Comparison of ENCODE assay signal across 26 cellular contexts in genomic region chr13:34719060-34719875, GRCh38.
DNase-seq lines count a peak whose midpoint lies in the region; ATAC-seq, FAIRE-seq and TF ChIP-seq lines count a peak whose summit lies in the region.
"Had no signal": no experiment of that assay in that cellular context is flagged by ENCODE, and none has a peak within 500 bp of the region (broad histone marks: within the 10 kb centered on the region; RNA-seq: fewer than 3 reads in every experiment).

No MANE protein-coding gene starts in this region.

- in situ Hi-C loops in HepG2 (cut with HindIII; ENCODE audit: extremely low pct_ligation_motif_present, low pct_unique_long_range_greater_than_20kb), result no loop called here

- dilution Hi-C loops in endothelial cell of umbilical vein (cut with MboI; ENCODE audit: extremely low pct_ligation_motif_present, low sequenced_read_pairs), result no loop called here

- TF ChIP-seq RAD21 in HepG2 (CRISPR knock-in tag; IDR thresholded peaks at IDR 0.05), result no peak

- H3K4me3 ChIP-seq in HepG2 (replicated peaks in 1 of 3; ENCODE audit: insufficient read depth in 1 of 3, low read depth in 2 of 3, low read length in 3 of 3) (no peak overlapping the region), right lobe of liver (no peak overlapping the region), endothelial cell of umbilical vein (replicated peaks in 1 of 3; ENCODE audit: insufficient read depth in 1 of 3, low read depth in 1 of 3, low read length in 3 of 3) (no peak overlapping the region), aorta (ENCODE audit: low read length in 2 of 2) (no peak overlapping the region)
- H3K4me3 ChIP-seq: ascending aorta; BLaER1 treated with 17β-estradiol and CSF1 and Interleukin-3, amounts not matched to agents 10 nM and 100 nM; esophagus muscularis mucosa; gastrocnemius medialis; skin epidermis had no signal

- ATAC-seq in HepG2 (no peak), right lobe of liver (no peak), aorta (ENCODE audit: low FRiP score) (no peak)
- ATAC-seq: activated CD4-positive, alpha-beta T cell treated with anti-CD3 and anti-CD28 coated beads for 36 hours; activated T-cell treated with anti-CD3 and anti-CD28 coated beads, Interleukin-2, amount 50 U/mL, for 72 hours had no signal

- H3K27me3 ChIP-seq in HepG2 (ENCODE audit: control insufficient read depth in 1 of 2, insufficient read depth in 2 of 2, low read length in 2 of 2) (no peaks in the 10 kb centered on the region), right lobe of liver (no peaks in the 10 kb centered on the region), endothelial cell of umbilical vein (ENCODE audit: control insufficient read depth in 2 of 2, insufficient read depth in 2 of 2, low read length in 2 of 2) (no peaks in the 10 kb centered on the region), aorta (ENCODE audit: control insufficient read depth in 1 of 2, insufficient read depth in 2 of 2, low read length in 1 of 2) (no peaks in the 10 kb centered on the region)
- H3K27me3 ChIP-seq: ascending aorta; BLaER1 treated with 17β-estradiol and CSF1 and Interleukin-3, amounts not matched to agents 10 nM and 100 nM; esophagus muscularis mucosa; gastrocnemius medialis had no signal

- H3K79me2 ChIP-seq in HepG2 (ENCODE audit: insufficient read depth, low read length), result no peaks in the 10 kb centered on the region
- H3K79me2 ChIP-seq in endothelial cell of umbilical vein (ENCODE audit: control insufficient read depth, insufficient read depth, low read length), result no peaks in the 10 kb centered on the region

- no peaks in the 10 kb centered on the region for H3K9me1 ChIP-seq in endothelial cell of umbilical vein (replicated peaks; ENCODE audit: control insufficient read depth, extremely low read depth, insufficient read depth, low read length)

- H4K20me1 ChIP-seq in HepG2 (ENCODE audit: insufficient read depth, low read length), result no peaks in the 10 kb centered on the region
- no peaks in the 10 kb centered on the region for H4K20me1 ChIP-seq in endothelial cell of umbilical vein (replicated peaks; ENCODE audit: control insufficient read depth, extremely low read depth, insufficient read depth, low read length)
- H4K20me1 ChIP-seq: BLaER1 treated with 17β-estradiol and CSF1 and Interleukin-3, amounts not matched to agents 10 nM and 100 nM had no signal

- POLR2A ChIA-PET in HepG2 (lab: Yijun Ruan, JAX) (no interaction called here), endothelial cell of umbilical vein (lab: Charles Lee) (no interaction called here)

- no peak for TF ChIP-seq CTCF in HepG2 (CRISPR knock-in tag; IDR thresholded peaks at IDR 0.05)
- no peak for TF ChIP-seq CTCF in right lobe of liver (IDR thresholded peaks at IDR 0.05)
- no peak for TF ChIP-seq CTCF in endothelial cell of umbilical vein (IDR thresholded peaks at IDR 0.05; ENCODE audit: extremely low read depth in 1 of 2, insufficient read depth in 1 of 2, low read depth in 1 of 2, low read length in 2 of 2)

- H3K27ac ChIP-seq in HepG2 (ENCODE audit: extremely low read length, insufficient read depth, low read length), result no peak overlapping the region
- no peak overlapping the region for H3K27ac ChIP-seq in right lobe of liver
- peak overlapping the region; percentile 34 for H3K27ac ChIP-seq in endothelial cell of umbilical vein (ENCODE audit: insufficient read depth, low read depth, low read length)
- H3K27ac ChIP-seq in aorta (ENCODE audit: low read depth in 1 of 2, low read length in 2 of 2), result no peak overlapping the region
- H3K27ac ChIP-seq: ascending aorta; BLaER1 treated with 17β-estradiol and CSF1 and Interleukin-3, amounts not matched to agents 10 nM and 100 nM; esophagus muscularis mucosa; gastrocnemius medialis; skin epidermis had no signal

- intact Hi-C loops in HepG2 (cut with micrococcal nuclease; ENCODE audit: unreplicated experiment), result no loop called here
- intact Hi-C loops in right lobe of liver (cut with DNase I), result no loop called here
- intact Hi-C loops in endothelial cell of umbilical vein (cut with micrococcal nuclease), result no loop called here
- intact Hi-C loops in aorta (cut with DNase I), result no loop called here

- TF ChIP-seq POLR2A in HepG2 (IDR thresholded peaks at IDR 0.05; ENCODE audit: insufficient read depth in 1 of 2, low read depth in 2 of 2, low read length in 2 of 2), result no peak
- TF ChIP-seq POLR2A in right lobe of liver (IDR thresholded peaks at IDR 0.05), result no peak
- TF ChIP-seq POLR2A in endothelial cell of umbilical vein (IDR thresholded peaks at IDR 0.05; ENCODE audit: low read depth, low read length), result no peak

- H3K4me1 ChIP-seq in HepG2 (ENCODE audit: insufficient read depth, low read length) (no peaks in the 10 kb centered on the region), right lobe of liver (no peaks in the 10 kb centered on the region), endothelial cell of umbilical vein (ENCODE audit: control insufficient read depth, extremely low read depth, insufficient read depth, low read length) (peaks cover 2% of the 10 kb centered on the region), aorta (ENCODE audit: control insufficient read depth in 1 of 2, insufficient read depth in 2 of 2, low read length in 2 of 2) (no peaks in the 10 kb centered on the region)
- H3K4me1 ChIP-seq: ascending aorta had no signal

- 9% methylated on average over 4 of the region's 4 CpGs for WGBS in HepG2 (ENCODE audit: low lambda C conversion rate)
- WGBS in right lobe of liver (ENCODE audit: insufficient coverage, low coverage, low lambda C conversion rate, missing lambda C conversion rate), result 42% methylated on average over 4 of the region's 4 CpGs
- 86 to 91% methylated on average over 4 of the region's 4 CpGs for WGBS in aorta, 2 donors

- CTCF ChIA-PET in HepG2 (lab: Yijun Ruan, JAX; ENCODE audit: low intra/inter-chr PET ratio, low total read pairs), result no interaction called here
- CTCF ChIA-PET in endothelial cell of umbilical vein (lab: Charles Lee), result no interaction called here

- H3K36me3 ChIP-seq in HepG2 (replicated peaks in 1 of 2; ENCODE audit: control insufficient read depth in 1 of 2, insufficient read depth in 2 of 2, low read length in 2 of 2) (no peaks in the 10 kb centered on the region), right lobe of liver (no peaks in the 10 kb centered on the region), endothelial cell of umbilical vein (ENCODE audit: control insufficient read depth in 2 of 2, extremely low read depth in 1 of 2, insufficient read depth in 2 of 2, low read length in 2 of 2) (no peaks in the 10 kb centered on the region), aorta (ENCODE audit: control insufficient read depth in 1 of 2, insufficient read depth in 2 of 2, low read length in 1 of 2) (no peaks in the 10 kb centered on the region)
- H3K36me3 ChIP-seq: ascending aorta; BLaER1 treated with 17β-estradiol and CSF1 and Interleukin-3, amounts not matched to agents 10 nM and 100 nM; esophagus muscularis mucosa; gastrocnemius medialis had no signal

- FAIRE-seq in HepG2 (lab: Jason Lieb, UNC) (no peak), endothelial cell of umbilical vein (lab: Jason Lieb, UNC) (no peak)
- FAIRE-seq: H54, urothelium cell line had no signal

- H3K4me2 ChIP-seq in HepG2 (ENCODE audit: low read depth, low read length) (no peak overlapping the region), endothelial cell of umbilical vein (ENCODE audit: insufficient read depth, low read length) (no peak overlapping the region)

- H3K9me3 ChIP-seq in HepG2 (ENCODE audit: low read length) (no peaks in the 10 kb centered on the region), right lobe of liver (no peaks in the 10 kb centered on the region), endothelial cell of umbilical vein (replicated peaks; ENCODE audit: control insufficient read depth, insufficient read depth, low read length) (no peaks in the 10 kb centered on the region), aorta (ENCODE audit: control insufficient read depth, low read length) (peaks cover 3% of the 10 kb centered on the region)
- H3K9me3 ChIP-seq: ascending aorta, gastrocnemius medialis had no signal

- BruUV-seq in HepG2 (replicated peaks; lab: Mats Ljungman, UMichigan) (no TSS peak), endothelial cell of umbilical vein (replicated peaks; lab: Mats Ljungman, UMichigan) (no TSS peak)

- H2AFZ ChIP-seq in HepG2 (ENCODE audit: low read length) (no peak overlapping the region), endothelial cell of umbilical vein (ENCODE audit: low read depth, low read length) (no peak overlapping the region)

- DNase-seq in HepG2 (ENCODE audit: low spot score) (no peak), right lobe of liver (no peak), NCI-H69 (lab: John Stamatoyannopoulos, UW) (peak; percentile 90), endothelial cell of umbilical vein (ENCODE audit: low read depth, low spot score) (peak; percentile 13), NCI-H187 treated with DMSO at 0.1 percent for 48 hours (lab: John Stamatoyannopoulos, UW) (no peak), SW480 (ENCODE audit: low spot score) (no peak), aorta (no peak)
- no peak for DNase-seq in activated T-cell treated with anti-CD3 and anti-CD28 coated beads, Interleukin-2, amount 50 U/mL, for 48 hours
- DNase-seq: ACHN; activated CD4-positive, alpha-beta T cell treated with anti-CD3 and anti-CD28 coated beads for 36 hours; activated CD8-positive, alpha-beta memory T cell treated with anti-CD3 and anti-CD28 coated beads for 24 hours; activated naive CD4-positive, alpha-beta T cell treated with anti-CD3 and anti-CD28 coated beads, Interleukin-2, amount 50 U/mL, for 16 hours; activated T-cell treated with anti-CD3 and anti-CD28 coated beads, Interleukin-2, amount 50 U/mL, for 72 hours; cerebellar nuclear complex; gastrocnemius medialis; NCI-H1092; NCI-H526; nephron progenitor cell; SIG-M5; stimulated activated CD4-positive, alpha-beta T cell treated with anti-CD3 and anti-CD28 coated beads, Interleukin-1b, Interleukin-23, amount 100 ng/mL, for 48 hours had no signal

- H3K9ac ChIP-seq in HepG2 (ENCODE audit: insufficient read depth, low read depth, low read length) (no peak overlapping the region), endothelial cell of umbilical vein (replicated peaks; ENCODE audit: extremely low read depth, insufficient read depth, low read length) (no peak overlapping the region)
- H3K9ac ChIP-seq: BLaER1 treated with 17β-estradiol and CSF1 and Interleukin-3, amounts not matched to agents 10 nM and 100 nM had no signal

- no peak for TF ChIP-seq EP300 in HepG2 (IDR thresholded peaks at IDR 0.05; ENCODE audit: low read depth in 2 of 2, low read length in 2 of 2)
- no peak for TF ChIP-seq EP300 in HepG2 (CRISPR knock-in tag; IDR thresholded peaks at IDR 0.05; ENCODE audit: borderline replicate concordance)

TF ChIP-seq in HepG2, 621 proteins besides CTCF, POLR2A, EP300 and RAD21:
- no peak for TF ChIP-seq ZNF24 (IDR thresholded peaks at IDR 0.05)
- TF ChIP-seq MXD4 (CRISPR knock-in tag; IDR thresholded peaks at IDR 0.05), result no peak
- peak; percentile 75 for TF ChIP-seq CREB1 (IDR thresholded peaks at IDR 0.05)
- no peak for TF ChIP-seq CREB1 (CRISPR knock-in tag; IDR thresholded peaks at IDR 0.05)

TF ChIP-seq in endothelial cell of umbilical vein, 7 proteins besides CTCF, POLR2A, EP300 and RAD21 (continues in another document):
- TF ChIP-seq, protein P1, sequence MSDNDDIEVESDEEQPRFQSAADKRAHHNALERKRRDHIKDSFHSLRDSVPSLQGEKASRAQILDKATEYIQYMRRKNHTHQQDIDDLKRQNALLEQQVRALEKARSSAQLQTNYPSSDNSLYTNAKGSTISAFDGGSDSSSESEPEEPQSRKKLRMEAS (IDR thresholded peaks at IDR 0.05; ENCODE audit: insufficient read depth, insufficient read length), result no peak
- TF ChIP-seq FOS (IDR thresholded peaks at IDR 0.05; ENCODE audit: borderline replicate concordance, insufficient read depth, low read length), result no peak

Comparison
In these comparisons a context has a peak if more than half of its experiments do, and no peak if none do; other contexts are left out.
1. DNase-seq: peak in NCI-H69 (single experiment) and endothelial cell of umbilical vein (single experiment); none in HepG2 (single experiment), right lobe of liver (0 of 3), NCI-H187 treated with DMSO at 0.1 percent for 48 hours (single experiment), activated T-cell treated with anti-CD3 and anti-CD28 coated beads, Interleukin-2, amount 50 U/mL, for 48 hours (0 of 2), SW480 (single experiment) and aorta (0 of 2).